27 cellular contexts compared by ENCODE assay signal in genomic region chr2:10901565-10901964, GRCh38. TPM values are rescaled to one million over a fixed set of nuclear protein-coding genes. Genes with fewer than 3 reads are reported as not detected.
A peak's percentile ranks its signal among the peaks of the same experiment; 100 is the strongest.
DNase-seq lines count a peak whose midpoint lies in the region; ATAC-seq, FAIRE-seq and TF ChIP-seq lines count a peak whose summit lies in the region.
"Had no signal": no experiment of that assay in that cellular context is flagged by ENCODE, and none has a peak within 500 bp of the region (broad histone marks: within the 10 kb centered on the region; RNA-seq: fewer than 3 reads in every experiment).

No MANE protein-coding gene starts in this region.

- WGBS in A549 (ENCODE audit: missing lambda C conversion rate), result 87% methylated on average over 4 of the region's 4 CpGs

- no peaks in the 10 kb centered on the region for H3K27me3 ChIP-seq in HCT116 (ENCODE audit: insufficient read depth, low read length)
- H3K27me3 ChIP-seq: BLaER1, dorsolateral prefrontal cortex, suprapubic skin, upper lobe of right lung had no signal

- H3K4me3 ChIP-seq in A549 (no peak overlapping the region), HCT116 (replicated peaks in 1 of 2; ENCODE audit: low read depth in 1 of 2, low read length in 2 of 2) (0 out of 4 replicates have a peak overlapping the region, but pooled peaks of 1 of the 2 experiments have one; percentile 1)
- H3K4me3 ChIP-seq: BLaER1, dorsolateral prefrontal cortex, lung, suprapubic skin, upper lobe of right lung had no signal

- POLR2A ChIA-PET in A549 (lab: Yijun Ruan, JAX), result interaction anchor here (0.6 kb wide), 1 partner anchor 40 kb away, joined by 6 read pairs; no protein-coding TSS in a partner anchor
- POLR2A ChIA-PET in HCT116 (lab: Charles Lee), result no interaction called here

- H4K20me1 ChIP-seq in HCT116 (ENCODE audit: insufficient read depth), result no peaks in the 10 kb centered on the region
- H4K20me1 ChIP-seq: BLaER1 had no signal

- no peak for TF ChIP-seq RAD21 in A549 (conservative IDR thresholded peaks at IDR 0.05 in 1 of 2, IDR thresholded peaks at IDR 0.05 in 1 of 2)
- no peak for TF ChIP-seq RAD21 in HCT116 (IDR thresholded peaks at IDR 0.05; ENCODE audit: low read depth)

- H3K36me3 ChIP-seq in HCT116 (ENCODE audit: control insufficient read depth in 1 of 2, insufficient read depth in 2 of 2, low read length in 2 of 2), result no peaks in the 10 kb centered on the region
- H3K36me3 ChIP-seq: BLaER1, suprapubic skin, upper lobe of right lung had no signal

- no peaks in the 10 kb centered on the region for H3K9me3 ChIP-seq in A549
- H3K9me3 ChIP-seq in HCT116 (ENCODE audit: control insufficient read depth in 1 of 2, insufficient read depth in 1 of 2, low read depth in 1 of 2, low read length in 2 of 2), result peaks cover 0 to 7% of the 10 kb centered on the region in 2 experiments; a peak in 1 of 4 replicates
- H3K9me3 ChIP-seq: suprapubic skin, upper lobe of right lung had no signal

- peaks cover 6% of the 10 kb centered on the region for H3K9me3 Mint-ChIP-seq in activated T-cell treated with anti-CD3 and anti-CD28 coated beads, Interleukin-2, amount 50 U/mL, for 24 hours
- H3K9me3 Mint-ChIP-seq: activated naive CD4-positive, alpha-beta T cell treated with anti-CD3 and anti-CD28 coated beads, Interleukin-2, amount 50 U/mL, for 24 hours; activated T-cell treated with anti-CD3 and anti-CD28 coated beads, Interleukin-2, amount 50 U/mL, for 72 hours had no signal

- no peak for FAIRE-seq in A549 (lab: Jason Lieb, UNC)
- FAIRE-seq: small intestine had no signal

- H3K27ac ChIP-seq in A549 (peak overlapping the region; percentile 48 to 51; a peak in 5 of 6 replicates), HCT116 (ENCODE audit: low read depth, low read length) (no peak overlapping the region; the same call in 1 of the 2 replicates), epithelial cell of prostate (peak overlapping the region; percentile 23)
- H3K27ac ChIP-seq: BLaER1, parathyroid adenoma, suprapubic skin, upper lobe of right lung had no signal

- peak overlapping the region; percentile 70 for H2AFZ ChIP-seq in HCT116 (ENCODE audit: low read depth, low read length, poor library complexity, severe bottlenecking)
- H2AFZ ChIP-seq: parathyroid adenoma had no signal

- H3K79me2 ChIP-seq in HCT116 (ENCODE audit: insufficient read depth, low read length), result no peaks in the 10 kb centered on the region
- H3K79me2 ChIP-seq: parathyroid adenoma had no signal

- no peak for TF ChIP-seq POLR2A in A549 (IDR thresholded peaks at IDR 0.05; ENCODE audit: low read length)
- no peak for TF ChIP-seq POLR2A in HCT116 (IDR thresholded peaks at IDR 0.05; ENCODE audit: borderline replicate concordance, extremely low read depth, insufficient read depth, insufficient read length)

- H3K27ac Mint-ChIP-seq in activated T-cell treated with anti-CD3 and anti-CD28 coated beads, Interleukin-2, amount 50 U/mL, for 24 hours, result no peak overlapping the region
- H3K27ac Mint-ChIP-seq: activated naive CD4-positive, alpha-beta T cell treated with anti-CD3 and anti-CD28 coated beads, Interleukin-2, amount 50 U/mL, for 24 hours; activated T-cell treated with anti-CD3 and anti-CD28 coated beads, Interleukin-2, amount 50 U/mL, for 72 hours; T-helper 1 cell treated with Interleukin-12 subunit alpha and Interleukin-12 subunit beta and Interleukin-4 antibody, amounts not matched to agents 30 μg/mL and 1 μg/mL, for 36 hours had no signal

- RAD21 ChIA-PET in HCT116 (lab: Charles Lee; ENCODE audit: low non-redundant PET in 1 of 2, low total read pairs in 2 of 2, uncharacterized antibody in 2 of 2, unreplicated experiment in 2 of 2), result interaction anchor here in 1 of 2 experiments (1.2 kb wide), 1 partner anchor 66 kb away, joined by 3 read pairs; no protein-coding TSS in a partner anchor

- peak overlapping the region; percentile 63 for H3K4me2 ChIP-seq in A549
- peak overlapping the region; percentile 68 for H3K4me2 ChIP-seq in HCT116 (ENCODE audit: low read length)
- H3K4me2 ChIP-seq: BLaER1 had no signal

- H3K27me3 Mint-ChIP-seq in activated T-cell treated with anti-CD3 and anti-CD28 coated beads, Interleukin-2, amount 50 U/mL, for 24 hours, result peaks cover 6% of the 10 kb centered on the region

- BruUV-seq in HCT116 (replicated peaks; lab: Mats Ljungman, UMichigan), result no TSS peak

- H3K4me1 ChIP-seq in A549 (peaks cover 22% of the 10 kb centered on the region), HCT116 (ENCODE audit: control insufficient read depth in 1 of 2, insufficient read depth in 2 of 2, low read length in 2 of 2) (peaks cover 9 to 20% of the 10 kb centered on the region in 2 experiments; a peak in 3 of 4 replicates)
- H3K4me1 ChIP-seq: parathyroid adenoma, suprapubic skin, upper lobe of right lung had no signal

- no peaks in the 10 kb centered on the region for H3K9me2 ChIP-seq in HCT116 (ENCODE audit: insufficient read depth)

- H3K36me3 Mint-ChIP-seq in activated T-cell treated with anti-CD3 and anti-CD28 coated beads, Interleukin-2, amount 50 U/mL, for 24 hours (ENCODE audit: low read depth), result no peaks in the 10 kb centered on the region
- H3K36me3 Mint-ChIP-seq: activated naive CD4-positive, alpha-beta T cell treated with anti-CD3 and anti-CD28 coated beads, Interleukin-2, amount 50 U/mL, for 24 hours; brain had no signal

- H3K4me1 Mint-ChIP-seq in activated T-cell treated with anti-CD3 and anti-CD28 coated beads, Interleukin-2, amount 50 U/mL, for 24 hours (ENCODE audit: low read depth), result no peaks in the 10 kb centered on the region
- H3K4me1 Mint-ChIP-seq: activated naive CD4-positive, alpha-beta T cell treated with anti-CD3 and anti-CD28 coated beads, Interleukin-2, amount 50 U/mL, for 24 hours had no signal

- no peak overlapping the region for H3K9ac ChIP-seq in HCT116 (ENCODE audit: low read length)
- H3K9ac ChIP-seq: BLaER1, parathyroid adenoma had no signal

- DNase-seq in A549 (ENCODE audit: low read depth in 1 of 2, low spot score in 1 of 2) (no peak), HCT116 (ENCODE audit: low read depth, low spot score) (no peak), NCI-H748 (lab: John Stamatoyannopoulos, UW; ENCODE audit: unreplicated experiment) (peak; percentile 90), epithelial cell of prostate (ENCODE audit: low read depth, low spot score) (no peak), LoVo (ENCODE audit: low spot score) (no peak), activated gamma-delta T cell (lab: John Stamatoyannopoulos, UW) (no peak)
- DNase-seq in activated T-cell treated with anti-CD3 and anti-CD28 coated beads, Interleukin-2, amount 50 U/mL, for 24 hours, result no peak
- DNase-seq: activated T-cell treated with anti-CD3 and anti-CD28 coated beads, Interleukin-2, amount 50 U/mL, for 72 hours; amniotic stem cell; GDM1; HCEC 1CT; left cardiac atrium; NCI-H1694 treated with DMSO at 0.1 percent for 48 hours; Right ventricle myocardium superior; stimulated activated naive CD4-positive, alpha-beta T cell treated with Interleukin-2 at 50 U/mL for 16 hours; upper lobe of right lung had no signal

- no peak for TF ChIP-seq CTCF in A549 (IDR thresholded peaks at IDR 0.05)
- TF ChIP-seq CTCF in HCT116 (IDR thresholded peaks at IDR 0.05 in 2 of 3, conservative IDR thresholded peaks at IDR 0.05 in 1 of 3; ENCODE audit: borderline replicate concordance in 1 of 3, insufficient read depth in 1 of 3, low read depth in 2 of 3, low read length in 2 of 3), result no peak

- no peak for TF ChIP-seq EP300 in A549 (IDR thresholded peaks at IDR 0.05)

- intact Hi-C loops in HCT116 (cut with micrococcal nuclease), result loop anchor here (5.0 kb wide), 1 partner anchor 221 kb away; no protein-coding TSS in a partner anchor

- ATAC-seq in A549 (no peak), HCT116 (no peak), HG02798 (IDR thresholded peaks at IDR 0.05; ENCODE audit: poor library complexity, unreplicated experiment) (no peak)
- ATAC-seq: activated T-cell treated with anti-CD3 and anti-CD28 coated beads, Interleukin-2, amount 50 U/mL, for 72 hours; SK-N-SH treated with all-trans-retinoic acid at 6 μM for 48 hours had no signal

- CTCF ChIA-PET in A549 (lab: Yijun Ruan, JAX) (interaction anchor here (0.6 to 7.0 kb wide), 6 partner anchors 10 to 223 kb away, joined by 3 to 51 read pairs (median 6); partner anchors contain the start of gene KCNF1), HCT116 (lab: Charles Lee) (interaction anchor here (2.0 to 3.0 kb wide), 4 partner anchors 8 to 223 kb away, joined by 13 to 25 read pairs (median 15); no protein-coding TSS in a partner anchor)

- no peak overlapping the region for H3K4me3 Mint-ChIP-seq in activated T-cell treated with anti-CD3 and anti-CD28 coated beads, Interleukin-2, amount 50 U/mL, for 24 hours
- H3K4me3 Mint-ChIP-seq: activated naive CD4-positive, alpha-beta T cell treated with anti-CD3 and anti-CD28 coated beads, Interleukin-2, amount 50 U/mL, for 24 hours; activated T-cell treated with anti-CD3 and anti-CD28 coated beads, Interleukin-2, amount 50 U/mL, for 72 hours; T-helper 1 cell treated with Interleukin-12 subunit alpha and Interleukin-12 subunit beta and Interleukin-4 antibody, amounts not matched to agents 30 μg/mL and 1 μg/mL, for 36 hours had no signal

TF ChIP-seq in A549, 52 proteins besides CTCF, POLR2A, EP300 and RAD21:
- TF ChIP-seq POLR2AphosphoS2 (conservative IDR thresholded peaks at IDR 0.05; ENCODE audit: low read length) (no peak), KDM1A (IDR thresholded peaks at IDR 0.05; ENCODE audit: low read depth) (peak; percentile 6; the same call in 1 of the 2 replicates)

TF ChIP-seq in HCT116, 20 proteins besides CTCF, POLR2A, EP300 and RAD21:
- TF ChIP-seq ATF3 (IDR thresholded peaks at IDR 0.05) (no peak), CBX3 (IDR thresholded peaks at IDR 0.05; ENCODE audit: low read depth) (0 out of 2 replicates have a peak, but pooled peaks have one; percentile 4)

RNA-seq across cellular contexts. Expression of gene KCNF1, which starts 10.2 kb away (rescaled TPM):
- polyA plus RNA-seq in A549 (2011; rRNA removed) (4.4 and 5.6 TPM in 2 replicates), A549 (2017; fragmentation: RNase III; extraction: RNeasy Plus Mini Kit Qiagen cat#74134 plus additional on column Dnase treatment) (3.7 to 4.2 TPM (median 4.0 TPM) in 3 replicates)
- 16.6 and 23.6 TPM in 2 replicates for polyA plus RNA-seq in A549 (2012; cell fraction: cytosol; rRNA removed)
- 19.0 and 25.7 TPM in 2 replicates for polyA plus RNA-seq in A549 (2012; cell fraction: nucleus; rRNA removed)
- 8.1 and 10.3 TPM in 2 replicates for polyA minus RNA-seq in A549 (2011; rRNA and poly(A)+ RNA removed)
- total RNA-seq in HCT116 (2021; ENCODE audit: unreplicated experiment), result 0.52 TPM
- 1.5 and 2.5 TPM in 2 replicates for polyA plus RNA-seq in HCT116 (2012)
- total RNA-seq: activated T-cell treated with anti-CD3 and anti-CD28 coated beads, Interleukin-2, amount 50 U/mL, for 72 hours; Right ventricle myocardium superior; suprapubic skin had no signal
